ENCODE assay signal across 24 cellular contexts in genomic region chr9:72089461-72090130, GRCh38. TPM values are rescaled to one million over a fixed set of nuclear protein-coding genes. Genes with fewer than 3 reads are reported as not detected.
"Had no signal": no experiment of that assay in that cellular context is flagged by ENCODE, and none has a peak within 500 bp of the region (broad histone marks: within the 10 kb centered on the region; RNA-seq: fewer than 3 reads in every experiment).

No MANE protein-coding gene starts in this region.

- H3K27ac ChIP-seq: brain microvascular endothelial cell, SK-N-MC had no signal

- H3K36me3 ChIP-seq: brain microvascular endothelial cell had no signal

- ATAC-seq: activated CD4-positive, CD25-positive, alpha-beta regulatory T cell treated with anti-CD3 and anti-CD28 coated beads, Interleukin-2, amount 50 U/mL, for 24 hours; activated CD8-positive, alpha-beta T cell treated with anti-CD3 and anti-CD28 coated beads for 36 hours; activated T-cell treated with anti-CD3 and anti-CD28 coated beads, Interleukin-2, amount 50 U/mL, for 72 hours; Right ventricle myocardium inferior had no signal

- DNase-seq: activated CD4-positive, alpha-beta T cell treated with anti-CD3 and anti-CD28 coated beads for 4 hours; activated CD8-positive, alpha-beta memory T cell treated with anti-CD3 and anti-CD28 coated beads, Interleukin-2, amount 50 U/mL, for 4 hours; activated CD8-positive, alpha-beta T cell treated with anti-CD3 and anti-CD28 coated beads for 36 hours; activated gamma-delta T cell treated with Interleukin-2 at 50 U/mL for 16 hours; activated naive CD4-positive, alpha-beta T cell treated with anti-CD3 and anti-CD28 coated beads, Interleukin-2, amount 10 ng/mL, durations not matched to agents 7 days and 5 days; activated naive CD8-positive, alpha-beta T cell treated with anti-CD3 and anti-CD28 coated beads for 36 hours; activated T-cell treated with anti-CD3 and anti-CD28 coated beads, Interleukin-2, amount 50 U/mL, for 72 hours; brain microvascular endothelial cell; cerebellar nuclear complex; MM.1S; NCI-H1105; NCI-H1436; NCI-H1694 treated with DMSO at 0.1 percent for 48 hours; NCI-H2029 treated with DMSO at 0.1 percent for 48 hours; NCI-H345; NCI-H82 had no signal

- H3K4me3 ChIP-seq: SK-N-MC had no signal

- H3K27me3 ChIP-seq: brain microvascular endothelial cell had no signal

RNA-seq across cellular contexts. Expression of gene C9orf57, which starts 29.2 kb away (rescaled TPM):
- total RNA-seq: activated CD8-positive, alpha-beta T cell treated with anti-CD3 and anti-CD28 coated beads for 36 hours; activated naive CD8-positive, alpha-beta T cell treated with anti-CD3 and anti-CD28 coated beads for 36 hours; activated T-cell treated with anti-CD3 and anti-CD28 coated beads, Interleukin-2, amount 50 U/mL, for 72 hours; activated T-helper 2 cell treated with anti-CD3 and anti-CD28 coated beads, Interferon-gamma antibody, Interleukin-2, Interleukin-4, amounts not matched to agents 10 μg/mL and 5 μg/mL and 100 μg/mL, durations not matched to agents 14 hours and 24 hours and 36 hours; cardiac septum; OCI-LY7; Right ventricle myocardium inferior; RPMI7951 had no signal
- polyA plus RNA-seq: adipose tissue had no signal

RNA-seq across cellular contexts. Expression of gene GDA, which starts 59.6 kb away (rescaled TPM):
- total RNA-seq: activated CD8-positive, alpha-beta T cell treated with anti-CD3 and anti-CD28 coated beads for 36 hours; activated naive CD8-positive, alpha-beta T cell treated with anti-CD3 and anti-CD28 coated beads for 36 hours; activated T-cell treated with anti-CD3 and anti-CD28 coated beads, Interleukin-2, amount 50 U/mL, for 72 hours; cardiac septum; OCI-LY7 had no signal
